Comparison of ENCODE assay signal across 9 cellular contexts in the genomic region with DNA sequence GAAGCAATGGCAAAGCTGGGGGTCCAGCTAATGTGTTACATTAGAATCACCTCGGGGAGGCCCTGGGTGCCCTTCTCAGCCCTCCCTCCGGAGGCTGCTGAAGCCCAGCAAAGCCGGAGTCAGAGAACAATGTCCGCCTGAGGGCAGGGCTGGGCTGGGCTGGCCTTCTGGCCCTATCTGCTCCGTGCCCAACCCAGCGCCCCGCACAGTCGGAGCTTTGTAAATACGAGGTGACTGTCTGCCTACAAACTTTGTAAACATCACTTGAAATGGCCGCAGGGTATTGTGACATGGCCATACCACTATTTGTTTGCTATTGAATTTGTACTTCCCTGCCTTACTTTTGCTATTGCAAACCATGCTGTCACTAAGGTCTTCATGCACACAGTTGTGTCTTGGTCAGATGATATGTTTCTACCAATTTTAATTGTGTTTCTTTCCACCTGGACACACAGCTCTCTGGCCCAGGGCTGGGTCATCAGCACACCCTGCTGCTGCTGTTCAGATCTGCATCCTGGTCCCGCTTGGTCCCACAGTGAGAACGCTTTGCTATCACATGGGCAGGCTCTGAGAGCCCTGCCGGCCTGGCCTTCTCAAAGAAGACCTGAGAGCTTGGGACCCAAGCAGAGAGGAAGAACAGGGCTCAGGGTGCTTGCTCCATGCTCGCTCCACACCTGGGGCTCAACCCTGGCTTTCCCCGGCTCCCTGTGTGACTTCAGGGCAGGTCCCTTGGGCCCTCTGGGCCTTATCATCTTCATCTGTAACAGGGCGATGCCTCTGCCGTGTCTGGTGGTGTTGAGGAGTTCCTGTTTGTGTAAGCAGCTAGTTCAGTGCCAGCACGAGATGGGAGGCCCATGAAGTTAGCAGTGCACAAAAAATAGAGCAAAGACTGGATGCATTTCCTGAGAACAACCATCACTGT. TPM values are rescaled to one million over a fixed set of nuclear protein-coding genes. Genes with fewer than 3 reads are reported as not detected.
DNase-seq lines count a peak whose midpoint lies in the region; ATAC-seq and TF ChIP-seq lines count a peak whose summit lies in the region.
"Had no signal": no experiment of that assay in that cellular context is flagged by ENCODE, and none has a peak within 500 bp of the region (broad histone marks: within the 10 kb centered on the region; RNA-seq: fewer than 3 reads in every experiment).

No MANE protein-coding gene starts in this region.

- no peaks in the 10 kb centered on the region for H3K9me3 Mint-ChIP-seq in activated T-cell treated with anti-CD3 and anti-CD28 coated beads, Interleukin-2, amount 50 U/mL, for 4 hours

- no peak overlapping the region for H3K4me3 ChIP-seq in urinary bladder (ENCODE audit: low read depth, low read length)

- no peaks in the 10 kb centered on the region for H3K27me3 Mint-ChIP-seq in activated T-cell treated with anti-CD3 and anti-CD28 coated beads, Interleukin-2, amount 50 U/mL, for 4 hours (ENCODE audit: low read depth)

- peaks cover 78% of the 10 kb centered on the region for H3K4me1 Mint-ChIP-seq in activated T-cell treated with anti-CD3 and anti-CD28 coated beads, Interleukin-2, amount 50 U/mL, for 4 hours (ENCODE audit: low read depth)

- peak; percentile 75 to 79 for ATAC-seq in activated T-cell treated with anti-CD3 and anti-CD28 coated beads, Interleukin-2, amount 50 U/mL, for 4 hours
- peak; percentile 74 for ATAC-seq in left colon
- ATAC-seq in HG02610 (IDR thresholded peaks at IDR 0.05; ENCODE audit: unreplicated experiment): no peak

- 68% methylated on average over 18 of the region's 18 CpGs for WGBS in urinary bladder

- peak overlapping the region; percentile 48 for H3K27ac ChIP-seq in urinary bladder (ENCODE audit: low read depth)

- H3K36me3 ChIP-seq in urinary bladder (ENCODE audit: insufficient read depth): no peaks in the 10 kb centered on the region

- H3K4me1 ChIP-seq in urinary bladder (ENCODE audit: insufficient read depth): peaks cover 1% of the 10 kb centered on the region

- in situ Hi-C loops in GM13976 (cut with MboI; ENCODE audit: low sequenced_read_pairs, unreplicated experiment): no loop called here

- intact Hi-C loops in left colon (cut with DNase I, micrococcal nuclease): no loop called here

- H3K36me3 Mint-ChIP-seq in activated T-cell treated with anti-CD3 and anti-CD28 coated beads, Interleukin-2, amount 50 U/mL, for 4 hours (ENCODE audit: insufficient read depth): peaks cover 9% of the 10 kb centered on the region

- no peak for TF ChIP-seq CTCF in GM13976 (IDR thresholded peaks at IDR 0.05; ENCODE audit: borderline replicate concordance, control extremely low read depth, extremely low read depth, insufficient read depth, missing control alignments)

- DNase-seq in activated T-cell treated with anti-CD3 and anti-CD28 coated beads for 1 hour (ENCODE audit: low read depth) (peak; percentile 37), activated T-cell treated with anti-CD3 and anti-CD28 coated beads for 4 hours (no peak), left colon (peak; percentile 66 to 80), NCI-H2107 treated with DMSO at 0.1 percent for 48 hours (lab: John Stamatoyannopoulos, UW; ENCODE audit: unreplicated experiment) (no peak), GM13976 (ENCODE audit: low spot score) (no peak)
- peak; percentile 27 for DNase-seq in activated T-cell treated with anti-CD3 and anti-CD28 coated beads, Interleukin-2, amount 50 U/mL, for 4 hours

- peak overlapping the region; percentile 59 for H3K4me3 Mint-ChIP-seq in activated T-cell treated with anti-CD3 and anti-CD28 coated beads, Interleukin-2, amount 50 U/mL, for 4 hours

RNA-seq across cellular contexts. Expression of a gene that starts 2.2 kb away (rescaled TPM):
- total RNA-seq in activated T-cell treated with anti-CD3 and anti-CD28 coated beads, Interleukin-2, amount 50 U/mL, for 4 hours: 1 to 10 TPM in 2 of 3 donors, not detected in 1; 1.3 to 2.8 TPM
- total RNA-seq in left colon (100 to 1,000 TPM; 136 to 390 TPM), urinary bladder (88.9 TPM)
- polyA plus RNA-seq in urinary bladder: 203 TPM
- total RNA-seq: LHCN-M2 had no signal

RNA-seq across cellular contexts. Expression of a gene that starts 13.7 kb away (rescaled TPM):
- 10 to 100 TPM; 47.0 to 53.2 (median 52.4) TPM for total RNA-seq in activated T-cell treated with anti-CD3 and anti-CD28 coated beads, Interleukin-2, amount 50 U/mL, for 4 hours
- total RNA-seq in left colon (10 to 100 TPM; 27.1 to 33.7 TPM), urinary bladder (56.0 TPM)
- polyA plus RNA-seq in urinary bladder: 73.1 TPM

RNA-seq across cellular contexts. Expression of a gene that starts 20.1 kb away (rescaled TPM):
- 10 to 100 TPM; 24.4 to 27.4 (median 26.0) TPM for total RNA-seq in activated T-cell treated with anti-CD3 and anti-CD28 coated beads, Interleukin-2, amount 50 U/mL, for 4 hours
- total RNA-seq in left colon (10 to 100 TPM; 13.3 to 15.0 TPM), urinary bladder (5.6 TPM)
- polyA plus RNA-seq in urinary bladder: 12.4 TPM

RNA-seq across cellular contexts. Expression of a gene that starts 55.4 kb away (rescaled TPM):
- total RNA-seq in activated T-cell treated with anti-CD3 and anti-CD28 coated beads, Interleukin-2, amount 50 U/mL, for 4 hours: 100 to 1,000 TPM; 116 to 134 (median 128) TPM
- total RNA-seq in left colon: 100 to 1,000 TPM; 168 to 169 TPM
- total RNA-seq in urinary bladder: 81.2 TPM
- polyA plus RNA-seq in urinary bladder: 384 TPM

Comparison
In these comparisons a context has a peak if more than half of its experiments do, and no peak if none do; other contexts are left out.
1. DNase-seq: peak in activated T-cell treated with anti-CD3 and anti-CD28 coated beads for 1 hour (single experiment), activated T-cell treated with anti-CD3 and anti-CD28 coated beads, Interleukin-2, amount 50 U/mL, for 4 hours (single experiment) and left colon (2 of 2); none in activated T-cell treated with anti-CD3 and anti-CD28 coated beads for 4 hours (single experiment), NCI-H2107 treated with DMSO at 0.1 percent for 48 hours (single experiment) and GM13976 (single experiment).
2. RNA of a gene that starts 2.2 kb away (total RNA-seq): 136 to 390 TPM in left colon and 88.9 TPM in urinary bladder (single experiment); 1.3 to 2.8 TPM in activated T-cell treated with anti-CD3 and anti-CD28 coated beads, Interleukin-2, amount 50 U/mL, for 4 hours; every median in the first group is over 10 times any median in the second.